20 cellular contexts compared by ENCODE assay signal in genomic region chr13:52969373-52969772, GRCh38. TPM values are rescaled to one million over a fixed set of nuclear protein-coding genes. Genes with fewer than 3 reads are reported as not detected.
"Had no signal": no experiment of that assay in that cellular context is flagged by ENCODE, and none has a peak within 500 bp of the region (broad histone marks: within the 10 kb centered on the region; RNA-seq: fewer than 3 reads in every experiment).

No MANE protein-coding gene starts in this region.

- H3K27ac ChIP-seq: body of pancreas, colonic mucosa, gastroesophageal sphincter, neutrophil had no signal

- H3K4me1 Mint-ChIP-seq: activated B cell treated with CpG ODN at 0.5 μM for 24 hours; activated CD4-positive, alpha-beta T cell treated with anti-CD3 and anti-CD28 coated beads, Interleukin-2, amount 10 ng/mL, durations not matched to agents 24 days and 14 days had no signal

- H3K36me3 ChIP-seq: colonic mucosa, gastroesophageal sphincter, neutrophil had no signal

- H3K4me2 ChIP-seq: smooth muscle cell had no signal

- H3K4me3 ChIP-seq: body of pancreas, colonic mucosa, gastroesophageal sphincter, mucosa of descending colon, smooth muscle cell had no signal

- H3K27me3 ChIP-seq: body of pancreas, colonic mucosa, neutrophil had no signal

- ATAC-seq: activated T-cell treated with anti-CD3 and anti-CD28 coated beads, Interleukin-2, amount 50 U/mL, for 72 hours; body of pancreas; gastroesophageal sphincter; left lobe of liver; mucosa of descending colon; naive thymus-derived CD4-positive, alpha-beta T cell; stimulated activated naive CD8-positive, alpha-beta T cell treated with anti-CD3 and anti-CD28 coated beads, Interleukin-15, Interleukin-2, amounts not matched to agents 100 U/mL and 50 U/mL, for 24 hours had no signal

- H3K27ac Mint-ChIP-seq: activated B cell treated with CpG ODN at 0.5 μM for 24 hours; activated CD4-positive, alpha-beta T cell treated with anti-CD3 and anti-CD28 coated beads, Interleukin-2, amount 10 ng/mL, durations not matched to agents 24 days and 14 days; activated naive CD8-positive, alpha-beta T cell; activated T-cell treated with anti-CD3 and anti-CD28 coated beads, Interleukin-2, amount 50 U/mL, for 72 hours; naive thymus-derived CD4-positive, alpha-beta T cell had no signal

- H3K4me1 ChIP-seq: colonic mucosa, gastroesophageal sphincter had no signal

- H3K36me3 Mint-ChIP-seq: activated naive CD8-positive, alpha-beta T cell; naive thymus-derived CD4-positive, alpha-beta T cell had no signal

- H3K9me3 ChIP-seq: body of pancreas, colonic mucosa, gastroesophageal sphincter, mucosa of descending colon, neutrophil had no signal

- H3K4me3 Mint-ChIP-seq: activated B cell treated with CpG ODN at 0.5 μM for 24 hours; activated CD4-positive, alpha-beta T cell treated with anti-CD3 and anti-CD28 coated beads, Interleukin-2, amount 10 ng/mL, durations not matched to agents 24 days and 14 days; activated naive CD8-positive, alpha-beta T cell; activated T-cell treated with anti-CD3 and anti-CD28 coated beads, Interleukin-2, amount 50 U/mL, for 72 hours; naive thymus-derived CD4-positive, alpha-beta T cell had no signal

- H3K9me3 Mint-ChIP-seq: activated B cell treated with CpG ODN at 0.5 μM for 24 hours; activated CD4-positive, alpha-beta T cell treated with anti-CD3 and anti-CD28 coated beads, Interleukin-2, amount 10 ng/mL, durations not matched to agents 24 days and 14 days; activated T-cell treated with anti-CD3 and anti-CD28 coated beads, Interleukin-2, amount 50 U/mL, for 72 hours had no signal

- DNase-seq: activated B cell treated with CpG ODN at 0.5 μM for 24 hours; activated CD4-positive, alpha-beta T cell treated with anti-CD3 and anti-CD28 coated beads, Interleukin-2, amount 10 ng/mL, durations not matched to agents 24 days and 14 days; activated CD8-positive, alpha-beta memory T cell treated with anti-CD3 and anti-CD28 coated beads, Interleukin-2, amount 50 U/mL, for 48 hours; activated gamma-delta T cell; activated T-cell treated with anti-CD3 and anti-CD28 coated beads, Interleukin-2, amount 50 U/mL, for 72 hours; amygdala; body of pancreas; central memory CD4-positive, alpha-beta T cell; colonic mucosa; mammary epithelial cell; mucosa of descending colon; naive thymus-derived CD4-positive, alpha-beta T cell; stimulated activated CD4-positive, alpha-beta T cell treated with anti-CD3 and anti-CD28 coated beads, Interleukin-4, amount 100 ng/mL, for 4 hours; stimulated activated CD8-positive, alpha-beta memory T cell treated with anti-CD3 and anti-CD28 coated beads, Interleukin-4, amount 100 ng/mL, for 48 hours; stimulated activated naive CD8-positive, alpha-beta T cell treated with anti-CD3 and anti-CD28 coated beads, Interleukin-15, Interleukin-2, amounts not matched to agents 100 U/mL and 50 U/mL, for 24 hours had no signal

RNA-seq across cellular contexts. Expression of gene OLFM4, which starts 59.2 kb away (rescaled TPM):
- total RNA-seq: activated B cell treated with CpG ODN at 0.5 μM for 24 hours; activated CD4-positive, alpha-beta T cell treated with anti-CD3 and anti-CD28 coated beads, Interleukin-2, amount 10 ng/mL, durations not matched to agents 24 days and 14 days; activated T-cell treated with anti-CD3 and anti-CD28 coated beads, Interleukin-2, amount 50 U/mL, for 72 hours; mammary epithelial cell; naive thymus-derived CD4-positive, alpha-beta T cell; smooth muscle cell had no signal
- polyA plus RNA-seq: mammary epithelial cell; naive thymus-derived CD4-positive, alpha-beta T cell; smooth muscle cell had no signal
